ENCODE assay signal across 24 cellular contexts in the genomic region with DNA sequence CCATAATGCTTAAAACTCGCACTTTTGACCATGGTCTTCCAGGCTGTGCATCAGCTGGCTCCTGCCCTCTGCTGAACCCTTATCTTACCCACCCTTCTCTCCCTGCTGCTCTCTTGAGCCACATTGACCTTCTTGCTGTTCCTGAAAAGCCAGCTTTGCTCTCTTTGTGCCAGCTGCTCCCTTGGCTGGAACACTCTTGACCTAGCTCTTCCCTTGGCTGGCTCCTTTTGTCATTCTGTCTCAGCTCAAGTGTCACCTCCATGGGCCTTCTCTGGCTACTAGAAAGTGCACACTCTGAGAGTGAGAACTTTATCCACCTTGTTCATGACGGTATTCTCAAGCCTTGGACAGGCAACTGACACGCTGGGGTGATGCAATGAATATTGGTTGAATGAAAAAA.
"Had no signal": no experiment of that assay in that cellular context is flagged by ENCODE, and none has a peak within 500 bp of the region (broad histone marks: within the 10 kb centered on the region; RNA-seq: fewer than 3 reads in every experiment).

No MANE protein-coding gene starts in this region.

- H3K27me3 Mint-ChIP-seq: naive B cell; stimulated activated naive B cell treated with anti-CD40 and anti-IgM and Interleukin-4, amounts not matched to agents 10 μg/mL and 1 μg/mL and 100 μg/mL, for 72 hours had no signal

- DNase-seq: activated CD4-positive, alpha-beta T cell treated with anti-CD3 and anti-CD28 coated beads for 4 hours; activated CD4-positive, alpha-beta T cell treated with anti-CD3 and anti-CD28 coated beads, Interleukin-2, amount 50 U/mL, for 4 hours; activated naive CD4-positive, alpha-beta T cell; activated T-cell treated with anti-CD3 and anti-CD28 coated beads for 4 hours; activated T-cell treated with anti-CD3 and anti-CD28 coated beads, Interleukin-2, amount 50 U/mL, for 72 hours; cerebellar nuclear complex; effector memory CD8-positive, alpha-beta T cell; erythroblast; heart right ventricle; naive B cell; occipital lobe; sigmoid colon; stimulated activated CD4-positive, alpha-beta T cell treated with anti-CD3 and anti-CD28 coated beads, Interleukin-1b, Interleukin-23, amount 100 ng/mL, for 48 hours; stimulated activated CD4-positive, alpha-beta T cell treated with anti-CD3 and anti-CD28 coated beads, Interleukin-4, amount 100 ng/mL, for 4 hours; stimulated activated CD8-positive, alpha-beta memory T cell treated with anti-CD3 and anti-CD28 coated beads, Interleukin-4, amount 100 ng/mL, for 48 hours; stimulated activated naive B cell treated with anti-CD40 and anti-IgM and Interleukin-4, amounts not matched to agents 10 μg/mL and 1 μg/mL and 100 μg/mL, for 72 hours; stomach; tibial artery had no signal

- H3K9me3 Mint-ChIP-seq: activated naive CD4-positive, alpha-beta T cell treated with anti-CD3 and anti-CD28 coated beads, Interleukin-2, amount 50 U/mL, for 72 hours; activated T-cell treated with anti-CD3 and anti-CD28 coated beads, Interleukin-2, amount 50 U/mL, for 72 hours; effector memory CD8-positive, alpha-beta T cell; naive B cell; stimulated activated naive B cell treated with anti-CD40 and anti-IgM and Interleukin-4, amounts not matched to agents 10 μg/mL and 1 μg/mL and 100 μg/mL, for 72 hours had no signal

- H3K36me3 ChIP-seq: breast epithelium, gastroesophageal sphincter, heart right ventricle, sigmoid colon, stomach, tibial artery had no signal

- H3K27ac ChIP-seq: breast epithelium, coronary artery, gastroesophageal sphincter, heart right ventricle, sigmoid colon, stomach, tibial artery had no signal

- H3K4me3 Mint-ChIP-seq: activated T-cell treated with anti-CD3 and anti-CD28 coated beads, Interleukin-2, amount 50 U/mL, for 72 hours; effector memory CD8-positive, alpha-beta T cell; naive B cell; stimulated activated naive B cell treated with anti-CD40 and anti-IgM and Interleukin-4, amounts not matched to agents 10 μg/mL and 1 μg/mL and 100 μg/mL, for 72 hours had no signal

- H3K4me3 ChIP-seq: breast epithelium, coronary artery, gastroesophageal sphincter, heart right ventricle, sigmoid colon, smooth muscle cell, stomach, tibial artery had no signal

- H3K27me3 ChIP-seq: breast epithelium, gastroesophageal sphincter, heart right ventricle, sigmoid colon, stomach, tibial artery had no signal

- H3K4me1 Mint-ChIP-seq: naive B cell; stimulated activated naive B cell treated with anti-CD40 and anti-IgM and Interleukin-4, amounts not matched to agents 10 μg/mL and 1 μg/mL and 100 μg/mL, for 72 hours had no signal

- H3K36me3 Mint-ChIP-seq: activated naive CD4-positive, alpha-beta T cell treated with anti-CD3 and anti-CD28 coated beads, Interleukin-2, amount 50 U/mL, for 72 hours; naive B cell; stimulated activated naive B cell treated with anti-CD40 and anti-IgM and Interleukin-4, amounts not matched to agents 10 μg/mL and 1 μg/mL and 100 μg/mL, for 72 hours had no signal

- H3K4me1 ChIP-seq: breast epithelium, gastroesophageal sphincter, sigmoid colon, stomach, tibial artery had no signal

- H3K27ac Mint-ChIP-seq: activated naive CD4-positive, alpha-beta T cell treated with anti-CD3 and anti-CD28 coated beads, Interleukin-2, amount 50 U/mL, for 72 hours; activated T-cell treated with anti-CD3 and anti-CD28 coated beads, Interleukin-2, amount 50 U/mL, for 72 hours; effector memory CD8-positive, alpha-beta T cell; stimulated activated naive B cell treated with anti-CD40 and anti-IgM and Interleukin-4, amounts not matched to agents 10 μg/mL and 1 μg/mL and 100 μg/mL, for 72 hours had no signal

- H3K9me3 ChIP-seq: breast epithelium, gastroesophageal sphincter, heart right ventricle, sigmoid colon, stomach, tibial artery had no signal

- ATAC-seq: activated naive CD4-positive, alpha-beta T cell treated with anti-CD3 and anti-CD28 coated beads, Interleukin-2, amount 50 U/mL, for 72 hours; activated T-cell treated with anti-CD3 and anti-CD28 coated beads, Interleukin-2, amount 50 U/mL, for 72 hours; effector memory CD8-positive, alpha-beta T cell; gastroesophageal sphincter; left lobe of liver; stimulated activated naive B cell treated with anti-CD40 and anti-IgM and Interleukin-4, amounts not matched to agents 10 μg/mL and 1 μg/mL and 100 μg/mL, for 72 hours had no signal
